ENCODE assay signal across 13 cellular contexts in genomic region chr15:59522988-59523461, GRCh38.
DNase-seq lines count a peak whose midpoint lies in the region; ATAC-seq, FAIRE-seq and TF ChIP-seq lines count a peak whose summit lies in the region.
"Had no signal": no experiment of that assay in that cellular context is flagged by ENCODE, and none has a peak within 500 bp of the region (broad histone marks: within the 10 kb centered on the region; RNA-seq: fewer than 3 reads in every experiment).

No MANE protein-coding gene starts in this region.

- intact Hi-C loops in CD14-positive monocyte (cut with micrococcal nuclease), result loop anchor here in 1 of 2 donors (10.0 kb wide), 1 partner anchor 348 kb away; no protein-coding TSS in a partner anchor

- WGBS in H1 (ENCODE audit: extremely low coverage in 1 of 2, insufficient coverage in 1 of 2, insufficient read length in 1 of 2, insufficient replicate concordance in 2 of 2, low coverage in 1 of 2, low lambda C conversion rate in 2 of 2, missing lambda C conversion rate in 1 of 2), 2 experiments, result 87% methylated on average over 15 of the region's 15 CpGs; no CpG with 5 or more reads in 1 of the 2 experiments

- H3K4me2 ChIP-seq in H1 (ENCODE audit: insufficient read depth in 1 of 2, low read depth in 2 of 2, low read length in 2 of 2), result no peak overlapping the region

- H2AK5ac ChIP-seq in H1 (ENCODE audit: low read depth, low read length), result no peak overlapping the region

- H3K27me3 ChIP-seq in H1 (replicated peaks in 1 of 4; ENCODE audit: control insufficient read depth in 3 of 4, extremely low read depth in 1 of 4, insufficient read depth in 3 of 4, low read length in 3 of 4) (no peaks in the 10 kb centered on the region), BE2C (no peaks in the 10 kb centered on the region)

- no peak overlapping the region for H4K5ac ChIP-seq in H1 (ENCODE audit: insufficient read length, low read depth, low read length)

- H2BK20ac ChIP-seq in H1 (ENCODE audit: low read length), result no peak overlapping the region

- no peaks in the 10 kb centered on the region for H4K20me1 ChIP-seq in H1 (replicated peaks in 1 of 2; ENCODE audit: control insufficient read depth in 1 of 2, insufficient read depth in 2 of 2, low read length in 2 of 2)

- peak overlapping the region; percentile 77 to 97 (median 96) for H3K27ac Mint-ChIP-seq in CD14-positive monocyte
- H3K27ac Mint-ChIP-seq: activated T-helper 17 cell treated with anti-CD3 and anti-CD28 coated beads, Interleukin-2, amount 50 U/mL, for 72 hours; progenitor cell of endocrine pancreas had no signal

- POLR2A ChIA-PET in H1 (lab: Charles Lee; ENCODE audit: partially characterized antibody), result interaction anchor here (0.8 kb wide), 1 partner anchor 103 kb away, joined by 5 read pairs; no protein-coding TSS in a partner anchor

- H3K9ac ChIP-seq in H1 (replicated peaks in 1 of 4; ENCODE audit: extremely low read depth in 1 of 4, low read depth in 3 of 4, low read length in 3 of 4), result no peak overlapping the region

- H3K36me3 Mint-ChIP-seq in CD14-positive monocyte, result no peaks in the 10 kb centered on the region

- TF ChIP-seq RAD21 in H1 (IDR thresholded peaks at IDR 0.05 in 1 of 2, conservative IDR thresholded peaks at IDR 0.05 in 1 of 2; ENCODE audit: low read depth in 2 of 2, low read length in 2 of 2), result no peak

- H4K91ac ChIP-seq in H1 (replicated peaks; ENCODE audit: insufficient read length, low read length), result no peak overlapping the region

- H3K4me1 ChIP-seq in H1 (replicated peaks in 1 of 4; ENCODE audit: control insufficient read depth in 3 of 4, insufficient read depth in 4 of 4, low read length in 3 of 4) (no peaks in the 10 kb centered on the region), BE2C (no peaks in the 10 kb centered on the region)

- H2BK5ac ChIP-seq in H1 (ENCODE audit: low read depth, low read length), result no peak overlapping the region

- no peak overlapping the region for H2BK15ac ChIP-seq in H1 (ENCODE audit: low read length)

- no peak overlapping the region for H3K56ac ChIP-seq in H1 (replicated peaks; ENCODE audit: insufficient read length, low read depth, low read length)

- H3K4me3 Mint-ChIP-seq in CD14-positive monocyte, result peak overlapping the region in 1 of 2 donors; percentile 40
- H3K4me3 Mint-ChIP-seq: activated T-helper 17 cell treated with anti-CD3 and anti-CD28 coated beads, Interleukin-2, amount 50 U/mL, for 72 hours had no signal

- no peak overlapping the region for H2BK120ac ChIP-seq in H1 (replicated peaks; ENCODE audit: low read depth, low read length)

- peak; percentile 66 for FAIRE-seq in GM12892 (lab: Jason Lieb, UNC)
- FAIRE-seq in H1 (lab: Jason Lieb, UNC), result no peak
- FAIRE-seq: endothelial cell of umbilical vein had no signal

- no peak for TF ChIP-seq EP300 in H1 (IDR thresholded peaks at IDR 0.05; ENCODE audit: borderline replicate concordance in 1 of 2, low read depth in 2 of 2, low read length in 2 of 2)

- TF ChIP-seq POLR2A in GM12892 (IDR thresholded peaks at IDR 0.05; ENCODE audit: low read depth, low read length) (no peak), H1 (IDR thresholded peaks at IDR 0.05; ENCODE audit: control extremely low read depth in 1 of 2, low read depth in 2 of 2, low read length in 2 of 2) (no peak)

- no peak overlapping the region for H2AFZ ChIP-seq in H1 (ENCODE audit: low read length)

- no peaks in the 10 kb centered on the region for H3K23me2 ChIP-seq in H1 (ENCODE audit: low read depth, low read length)

- ATAC-seq in GM18873 (IDR thresholded peaks at IDR 0.05; ENCODE audit: low FRiP score, unreplicated experiment), result no peak
- no peak for ATAC-seq in GM21447 (IDR thresholded peaks at IDR 0.05; ENCODE audit: unreplicated experiment)
- ATAC-seq: activated T-helper 17 cell treated with anti-CD3 and anti-CD28 coated beads, Interleukin-2, amount 50 U/mL, for 72 hours had no signal

- H3K4me3 ChIP-seq in H1 (ENCODE audit: extremely low read depth in 1 of 4, insufficient read depth in 2 of 4, low read depth in 3 of 4, low read length in 4 of 4) (no peak overlapping the region), BE2C (ENCODE audit: low read depth, low read length) (no peak overlapping the region)

- no peaks in the 10 kb centered on the region for H3K79me1 ChIP-seq in H1 (ENCODE audit: low read depth, low read length)

- no peaks in the 10 kb centered on the region for H3K79me2 ChIP-seq in H1 (ENCODE audit: control insufficient read depth in 1 of 2, insufficient read depth in 2 of 2, low read length in 2 of 2)

- no peak for TF ChIP-seq CTCF in CD14-positive monocyte (IDR thresholded peaks at IDR 0.05)
- no peak for TF ChIP-seq CTCF in H1 (IDR thresholded peaks at IDR 0.05; ENCODE audit: control extremely low read depth in 1 of 3, insufficient read depth in 1 of 3, low read depth in 1 of 3, low read length in 3 of 3)
- TF ChIP-seq CTCF in BE2C (IDR thresholded peaks at IDR 0.05; ENCODE audit: low read depth, low read length), result no peak

- no peaks in the 10 kb centered on the region for H3K9me3 ChIP-seq in H1 (ENCODE audit: insufficient read depth in 2 of 2, low read depth in 1 of 2, low read length in 1 of 2)
- H3K9me3 ChIP-seq in BE2C, result no peaks in the 10 kb centered on the region

- H3K18ac ChIP-seq in H1 (ENCODE audit: extremely low read depth, low read length), result no peak overlapping the region

- no peak overlapping the region for H2BK12ac ChIP-seq in H1 (ENCODE audit: low read depth, low read length)

- H3K4ac ChIP-seq in H1 (replicated peaks; ENCODE audit: insufficient read length, low read depth, low read length), result no peak overlapping the region

- no peaks in the 10 kb centered on the region for H3K27me3 Mint-ChIP-seq in CD14-positive monocyte (ENCODE audit: low read depth in 3 of 3)
- H3K27me3 Mint-ChIP-seq: activated T-helper 17 cell treated with anti-CD3 and anti-CD28 coated beads, Interleukin-2, amount 50 U/mL, for 72 hours; progenitor cell of endocrine pancreas had no signal

- DNase-seq in CD14-positive monocyte (ENCODE audit: low spot score), result no peak
- DNase-seq in GM12892 (ENCODE audit: insufficient read length), result no peak
- DNase-seq in T-helper 9 cell, result peak; percentile 14
- peak in 1 of 2 experiments; percentile 43 for DNase-seq in H1 (ENCODE audit: low read depth in 1 of 2, low spot score in 2 of 2)
- no peak for DNase-seq in kidney tubule cell (ENCODE audit: low spot score)
- DNase-seq in BE2C, result no peak
- DNase-seq: Kasumi-1, kidney glomerular epithelial cell had no signal

- H3K23ac ChIP-seq in H1 (ENCODE audit: insufficient read length), result no peak overlapping the region

- no peaks in the 10 kb centered on the region for H3K36me3 ChIP-seq in H1 (ENCODE audit: control insufficient read depth in 2 of 4, insufficient read depth in 4 of 4, low read length in 3 of 4)
- H3K36me3 ChIP-seq in BE2C, result no peaks in the 10 kb centered on the region

- H3K9me3 Mint-ChIP-seq in CD14-positive monocyte, result no peaks in the 10 kb centered on the region
- H3K9me3 Mint-ChIP-seq: activated T-helper 17 cell treated with anti-CD3 and anti-CD28 coated beads, Interleukin-2, amount 50 U/mL, for 72 hours had no signal

- H4K8ac ChIP-seq in H1 (ENCODE audit: extremely low read depth, insufficient read depth, low read length), result no peak overlapping the region; the same call in 1 of the 2 replicates

- CTCF ChIA-PET in H1 (lab: Charles Lee; ENCODE audit: partially characterized antibody), result interaction anchor here (1.1 to 2.8 kb wide), 6 partner anchors 10 to 566 kb away, joined by 3 to 15 read pairs (median 4); no protein-coding TSS in a partner anchor

- H3K4me1 Mint-ChIP-seq in CD14-positive monocyte, result peaks cover 63% of the 10 kb centered on the region

- no peak overlapping the region for H3K14ac ChIP-seq in H1 (ENCODE audit: insufficient read length)

- no peak overlapping the region for H3K27ac ChIP-seq in H1 (ENCODE audit: low read depth, low read length)

TF ChIP-seq in H1, 55 proteins besides CTCF, POLR2A, EP300 and RAD21:
- no peak for TF ChIP-seq KDM5A (IDR thresholded peaks at IDR 0.05; ENCODE audit: low read length)
- no peak for TF ChIP-seq TCF12 (IDR thresholded peaks at IDR 0.05; ENCODE audit: low read depth, low read length)
- no peak for TF ChIP-seq JUND (IDR thresholded peaks at IDR 0.05; ENCODE audit: low read length)
- TF ChIP-seq TAF1 (IDR thresholded peaks at IDR 0.05; ENCODE audit: low read depth, low read length), result no peak
- TF ChIP-seq SIRT6 (IDR thresholded peaks at IDR 0.05; ENCODE audit: low read length), result no peak
- no peak for TF ChIP-seq HDAC6 (IDR thresholded peaks at IDR 0.05; ENCODE audit: low read depth, low read length)
- TF ChIP-seq E2F6 (IDR thresholded peaks at IDR 0.05), result no peak
- TF ChIP-seq CEBPB (IDR thresholded peaks at IDR 0.05; ENCODE audit: low read depth, low read length), result peak; percentile 68
- TF ChIP-seq SUZ12 (IDR thresholded peaks at IDR 0.05; ENCODE audit: low read length), result no peak
